In the genomic region with DNA sequence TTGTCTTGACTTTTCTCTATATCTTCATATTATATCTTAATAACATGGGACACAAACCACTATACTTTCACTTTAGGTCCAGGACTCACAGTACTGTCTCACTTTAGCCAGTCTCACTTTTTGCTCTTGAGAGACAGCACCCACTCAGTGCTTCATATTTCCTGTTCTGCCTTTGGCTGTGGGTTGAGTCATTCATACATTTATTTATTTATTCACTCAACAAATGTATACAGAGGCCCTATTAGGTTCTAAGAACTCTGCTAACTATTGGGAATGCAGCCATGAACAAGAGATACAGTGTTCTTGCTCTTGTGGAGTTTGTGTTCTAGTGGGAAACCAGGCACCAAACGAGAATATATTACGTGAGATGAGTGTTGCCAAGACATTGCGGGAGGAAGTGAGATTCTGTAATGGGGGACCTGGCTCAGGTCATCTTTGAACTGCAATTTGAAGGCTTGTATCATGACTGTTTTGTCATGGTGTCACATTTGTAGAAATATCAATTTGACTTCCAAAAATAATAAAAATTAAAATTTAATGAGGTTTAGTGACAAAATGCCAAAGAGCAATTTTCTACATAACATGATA, we compare ENCODE assay signal across 1 cellular context.
TF ChIP-seq lines count a peak whose summit lies in the region.

No MANE protein-coding gene starts in this region.

TF ChIP-seq in IMR-90, 13 proteins besides CTCF, POLR2A, EP300 and RAD21:
- TF ChIP-seq MAFK (IDR thresholded peaks at IDR 0.05; ENCODE audit: low read depth, low read length) (no peak), RFX5 (IDR thresholded peaks at IDR 0.05; ENCODE audit: low read depth, low read length) (no peak)
- TF ChIP-seq, protein P1, sequence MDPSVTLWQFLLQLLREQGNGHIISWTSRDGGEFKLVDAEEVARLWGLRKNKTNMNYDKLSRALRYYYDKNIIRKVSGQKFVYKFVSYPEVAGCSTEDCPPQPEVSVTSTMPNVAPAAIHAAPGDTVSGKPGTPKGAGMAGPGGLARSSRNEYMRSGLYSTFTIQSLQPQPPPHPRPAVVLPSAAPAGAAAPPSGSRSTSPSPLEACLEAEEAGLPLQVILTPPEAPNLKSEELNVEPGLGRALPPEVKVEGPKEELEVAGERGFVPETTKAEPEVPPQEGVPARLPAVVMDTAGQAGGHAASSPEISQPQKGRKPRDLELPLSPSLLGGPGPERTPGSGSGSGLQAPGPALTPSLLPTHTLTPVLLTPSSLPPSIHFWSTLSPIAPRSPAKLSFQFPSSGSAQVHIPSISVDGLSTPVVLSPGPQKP (IDR thresholded peaks at IDR 0.05; ENCODE audit: borderline replicate concordance, low read depth, low read length), result no peak
